12 cellular contexts compared by ENCODE assay signal in the genomic region with DNA sequence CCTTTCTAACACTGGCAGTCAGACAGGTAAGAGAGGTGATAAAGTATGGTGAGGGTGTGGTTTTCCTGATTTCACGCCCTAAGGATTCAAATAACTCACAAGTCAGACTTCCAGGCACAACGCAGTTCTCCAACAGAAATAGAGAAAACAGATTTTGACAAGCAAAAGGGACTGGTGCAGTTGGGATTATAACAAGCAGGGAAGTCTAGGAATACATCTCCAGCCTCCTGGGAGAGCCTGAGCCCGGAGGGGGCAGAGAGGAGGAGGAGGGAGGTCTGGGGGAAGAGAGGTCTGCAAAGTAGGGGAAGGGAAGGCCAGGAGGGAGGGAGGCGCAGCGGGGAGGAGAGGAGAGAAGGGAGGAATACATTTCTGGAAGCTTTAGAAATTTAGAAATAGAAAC. TPM values are rescaled to one million over a fixed set of nuclear protein-coding genes. Genes with fewer than 3 reads are reported as not detected.
DNase-seq lines count a peak whose midpoint lies in the region; ATAC-seq and TF ChIP-seq lines count a peak whose summit lies in the region.
"Had no signal": no experiment of that assay in that cellular context is flagged by ENCODE, and none has a peak within 500 bp of the region (broad histone marks: within the 10 kb centered on the region; RNA-seq: fewer than 3 reads in every experiment).

No MANE protein-coding gene starts in this region.

- H3K36me3 ChIP-seq in ACC112 (ENCODE audit: insufficient read depth, low read length) (no peaks in the 10 kb centered on the region), mucosa of rectum (ENCODE audit: control insufficient read depth in 2 of 2, insufficient read depth in 2 of 2, low read length in 2 of 2) (no peaks in the 10 kb centered on the region), BE2C (no peaks in the 10 kb centered on the region), trophoblast cell (ENCODE audit: control insufficient read depth in 1 of 2, insufficient read depth in 2 of 2, low read length in 2 of 2) (no peaks in the 10 kb centered on the region)

- H3K9me3 ChIP-seq in mucosa of rectum (ENCODE audit: control insufficient read depth in 2 of 2, low read length in 2 of 2) (no peaks in the 10 kb centered on the region), BE2C (no peaks in the 10 kb centered on the region), trophoblast cell (ENCODE audit: insufficient read depth, low read depth, low read length) (no peaks in the 10 kb centered on the region)

- H3K79me2 ChIP-seq in ACC112 (ENCODE audit: control insufficient read depth, insufficient read depth, low read length, unreplicated experiment), result no peaks in the 10 kb centered on the region
- H3K79me2 ChIP-seq in trophoblast cell (ENCODE audit: control insufficient read depth, insufficient read depth, low read length, poor library complexity), result peaks cover 2% of the 10 kb centered on the region

- peaks cover 18% of the 10 kb centered on the region for H3K4me1 ChIP-seq in ACC112 (ENCODE audit: control insufficient read depth, insufficient read depth, low read length, unreplicated experiment)
- peaks cover 26 to 51% of the 10 kb centered on the region in 2 donors for H3K4me1 ChIP-seq in mucosa of rectum (ENCODE audit: control insufficient read depth in 2 of 2, insufficient read depth in 2 of 2, low read length in 2 of 2)
- H3K4me1 ChIP-seq in BE2C, result peaks cover 4% of the 10 kb centered on the region; the same call in 1 of the 2 replicates
- H3K4me1 ChIP-seq in trophoblast cell (ENCODE audit: control insufficient read depth in 1 of 2, insufficient read depth in 2 of 2, low read length in 2 of 2), result peaks cover 0 to 3% of the 10 kb centered on the region in 2 experiments

- no peak overlapping the region for H3K27ac ChIP-seq in ACC112 (ENCODE audit: low read depth, low read length)
- H3K27ac ChIP-seq in mucosa of rectum (ENCODE audit: low read depth in 2 of 2, low read length in 2 of 2), result peak overlapping the region; percentile 93
- no peak overlapping the region for H3K27ac ChIP-seq in trophoblast cell (ENCODE audit: low read depth, low read length)

- H3K27ac Mint-ChIP-seq in HFFc6 (no peak overlapping the region), MCF 10A (ENCODE audit: low read depth, unreplicated experiment) (peak overlapping the region; percentile 65)

- H3K23ac ChIP-seq in trophoblast cell (ENCODE audit: low read length), result no peak overlapping the region

- no peak overlapping the region for H2BK5ac ChIP-seq in trophoblast cell (ENCODE audit: low read depth, low read length, poor library complexity)

- peaks cover 6% of the 10 kb centered on the region for H3K79me1 ChIP-seq in trophoblast cell (ENCODE audit: low read length)

- intact Hi-C loops in MCF 10A (cut with micrococcal nuclease), result no loop called here

- TF ChIP-seq CTCF in HFFc6 (IDR thresholded peaks at IDR 0.05) (no peak), MCF 10A (IDR thresholded peaks at IDR 0.05; ENCODE audit: unreplicated experiment) (no peak), BE2C (IDR thresholded peaks at IDR 0.05; ENCODE audit: low read depth, low read length) (no peak)

- H2BK120ac ChIP-seq in trophoblast cell (ENCODE audit: insufficient read depth, low read length, poor library complexity), result no peak overlapping the region

- H3K18ac ChIP-seq in trophoblast cell (ENCODE audit: low read length), result no peak overlapping the region

- no peaks in the 10 kb centered on the region for H3K27me3 ChIP-seq in ACC112 (ENCODE audit: insufficient read depth, low read length)
- no peaks in the 10 kb centered on the region for H3K27me3 ChIP-seq in mucosa of rectum (ENCODE audit: control insufficient read depth in 2 of 2, insufficient read depth in 2 of 2, low read length in 2 of 2)
- H3K27me3 ChIP-seq in BE2C, result no peaks in the 10 kb centered on the region
- no peaks in the 10 kb centered on the region for H3K27me3 ChIP-seq in trophoblast cell (ENCODE audit: insufficient read depth, low read length)

- BruUV-seq in MCF 10A (replicated peaks; lab: Mats Ljungman, UMichigan), result no TSS peak

- no peak overlapping the region for H2AK5ac ChIP-seq in trophoblast cell (ENCODE audit: low read length)

- H3K27me3 Mint-ChIP-seq in HFFc6 (ENCODE audit: insufficient read depth), result no peaks in the 10 kb centered on the region
- no peaks in the 10 kb centered on the region for H3K27me3 Mint-ChIP-seq in MCF 10A (ENCODE audit: insufficient read depth, unreplicated experiment)

- H2AFZ ChIP-seq in ACC112 (ENCODE audit: low read length, unreplicated experiment) (no peak overlapping the region), trophoblast cell (ENCODE audit: insufficient read depth, low read length, poor library complexity) (no peak overlapping the region)

- no peak for ATAC-seq in GM21390 (IDR thresholded peaks at IDR 0.05; ENCODE audit: unreplicated experiment)

- WGBS in trophoblast cell (ENCODE audit: extremely low coverage, insufficient coverage, insufficient read length), result no CpG with 5 or more reads among the region's 5 CpGs

- H3K9ac ChIP-seq in mucosa of rectum (ENCODE audit: low read depth in 1 of 2, low read length in 2 of 2) (peak overlapping the region; percentile 79), trophoblast cell (ENCODE audit: low read length) (no peak overlapping the region)

- CTCF ChIA-PET in MCF 10A (lab: Yijun Ruan, JAX), result interaction anchor here (0.7 to 1.5 kb wide), 4 partner anchors 14 to 48 kb away, joined by 3 to 6 read pairs (median 5); no protein-coding TSS in a partner anchor

- no peak overlapping the region for H4K8ac ChIP-seq in trophoblast cell (ENCODE audit: low read depth, low read length)

- no peaks in the 10 kb centered on the region for H3K9me3 Mint-ChIP-seq in HFFc6
- no peaks in the 10 kb centered on the region for H3K9me3 Mint-ChIP-seq in MCF 10A (ENCODE audit: unreplicated experiment)

- POLR2A ChIA-PET in MCF 10A (lab: Yijun Ruan, JAX), result interaction anchor here (1.2 to 6.7 kb wide), 7 partner anchors 22 to 74 kb away, joined by 3 to 226 read pairs (median 8); a partner anchor contains a TSS

- H3K14ac ChIP-seq in trophoblast cell (ENCODE audit: low read length), result no peak overlapping the region

- H2BK12ac ChIP-seq in trophoblast cell (ENCODE audit: low read length), result no peak overlapping the region

- no peak overlapping the region for H4K91ac ChIP-seq in trophoblast cell (ENCODE audit: low read depth, low read length)

- peak overlapping the region; percentile 94 for H3K4me3 Mint-ChIP-seq in HFFc6
- peak overlapping the region; percentile 85 for H3K4me3 Mint-ChIP-seq in MCF 10A (ENCODE audit: unreplicated experiment)

- H3K4me1 Mint-ChIP-seq in HFFc6 (ENCODE audit: low read depth) (peaks cover 46% of the 10 kb centered on the region), MCF 10A (ENCODE audit: insufficient read depth, unreplicated experiment) (peaks cover 51% of the 10 kb centered on the region)

- H3K36me3 Mint-ChIP-seq in HFFc6 (ENCODE audit: low read depth) (no peaks in the 10 kb centered on the region; the same call in 1 of the 2 replicates), MCF 10A (ENCODE audit: insufficient read depth, unreplicated experiment) (peaks cover 7% of the 10 kb centered on the region)

- H4K12ac ChIP-seq in trophoblast cell (ENCODE audit: low read depth, low read length), result no peak overlapping the region

- DNase-seq in HFFc6 (no peak), MCF 10A (ENCODE audit: unreplicated experiment) (no peak), HK-2 (ENCODE audit: unreplicated experiment) (no peak), BE2C (no peak), trophoblast cell (no peak)
- DNase-seq: amniotic stem cell; MV-4-11; occipital lobe; stimulated activated CD4-positive, alpha-beta T cell treated with anti-CD3 and anti-CD28 coated beads, Interleukin-4, amount 100 ng/mL, for 4 hours had no signal

- no peak overlapping the region for H3K4ac ChIP-seq in trophoblast cell (ENCODE audit: low read depth, low read length)

- no peak overlapping the region for H3K4me2 ChIP-seq in trophoblast cell (ENCODE audit: low read length)

- peak overlapping the region; percentile 87 for H3K4me3 ChIP-seq in ACC112 (ENCODE audit: low read depth, low read length)
- H3K4me3 ChIP-seq in mucosa of rectum (ENCODE audit: low read length in 2 of 2), result peak overlapping the region; percentile 80 to 82
- H3K4me3 ChIP-seq in BE2C (ENCODE audit: low read depth, low read length), result no peak overlapping the region
- no peak overlapping the region for H3K4me3 ChIP-seq in trophoblast cell (ENCODE audit: low read depth, low read length)

RNA-seq across cellular contexts. Expression of a gene that starts 1.6 kb away (rescaled TPM):
- 10 to 100 TPM; 30.2 to 39.0 (median 38.0) TPM for total RNA-seq in HFFc6 (2021; fragmentation: NEBNext Ultra II Directional; extraction: Animal tissue kit (Norgen Biotek cat#: 25700))
- total RNA-seq in MCF 10A (2022), result 17.6 and 24.9 TPM in 2 replicates
- 2.4 TPM for polyA plus RNA-seq in BE2C (2012; ENCODE audit: insufficient read depth, insufficient read length, low read depth)
- 7.8 and 8.8 TPM in 2 replicates for polyA plus RNA-seq in trophoblast cell (2013)

RNA-seq across cellular contexts. Expression of a gene that starts 47.4 kb away (rescaled TPM):
- total RNA-seq in HFFc6 (2021; fragmentation: NEBNext Ultra II Directional; extraction: Animal tissue kit (Norgen Biotek cat#: 25700)), result 100 to 1,000 TPM; 129 to 194 (median 156) TPM
- 118 and 131 TPM in 2 replicates for total RNA-seq in MCF 10A (2022)
- 87.7 TPM for polyA plus RNA-seq in BE2C (2012; ENCODE audit: insufficient read depth, insufficient read length, low read depth)
- polyA plus RNA-seq in trophoblast cell (2013), result 57.9 and 61.3 TPM in 2 replicates

RNA-seq across cellular contexts. Expression of a gene that starts 56.0 kb away (rescaled TPM):
- total RNA-seq in HFFc6 (2021; fragmentation: NEBNext Ultra II Directional; extraction: Animal tissue kit (Norgen Biotek cat#: 25700)), result 100 to 1,000 TPM; 274 to 362 (median 330) TPM
- 220 and 322 TPM in 2 replicates for total RNA-seq in MCF 10A (2022)
- 519 TPM for polyA plus RNA-seq in BE2C (2012; ENCODE audit: insufficient read depth, insufficient read length, low read depth)
- polyA plus RNA-seq in trophoblast cell (2013), result 174 and 175 TPM in 2 replicates

RNA-seq across cellular contexts. Expression of a gene that starts 56.4 kb away (rescaled TPM):
- 10 to 100 TPM; 16.3 to 26.2 (median 18.8) TPM for total RNA-seq in HFFc6 (2021; fragmentation: NEBNext Ultra II Directional; extraction: Animal tissue kit (Norgen Biotek cat#: 25700))
- 14.4 and 15.2 TPM in 2 replicates for total RNA-seq in MCF 10A (2022)
- 30.5 TPM for polyA plus RNA-seq in BE2C (2012; ENCODE audit: insufficient read depth, insufficient read length, low read depth)
- polyA plus RNA-seq in trophoblast cell (2013), result 7.2 and 9.3 TPM in 2 replicates

Comparison
In these comparisons a context has a peak if more than half of its experiments do, and no peak if none do; other contexts are left out.
1. H3K27ac ChIP-seq: peak in mucosa of rectum (2 of 2); none in ACC112 (single experiment) and trophoblast cell (single experiment).
2. H3K4me3 ChIP-seq: peak in ACC112 (single experiment) and mucosa of rectum (2 of 2); none in BE2C (single experiment) and trophoblast cell (single experiment).